Comparison of ENCODE assay signal across 10 cellular contexts in genomic region chr5:40615586-40616193, GRCh38.
DNase-seq lines count a peak whose midpoint lies in the region; ATAC-seq and TF ChIP-seq lines count a peak whose summit lies in the region.
"Had no signal": no experiment of that assay in that cellular context is flagged by ENCODE, and none has a peak within 500 bp of the region (broad histone marks: within the 10 kb centered on the region; RNA-seq: fewer than 3 reads in every experiment).

No MANE protein-coding gene starts in this region.

- DNase-seq in GM06990 (ENCODE audit: extremely low read depth, insufficient read length) = peak; percentile 3
- peak; percentile 94 to 100 for DNase-seq in NOMO-1 (lab: John Stamatoyannopoulos, UW; ENCODE audit: unreplicated experiment in 2 of 2)
- peak; percentile 42 for DNase-seq in choroid plexus epithelial cell (ENCODE audit: low read depth)
- no peak for DNase-seq in psoas muscle
- no peak for DNase-seq in DMS53 treated with DMSO at 0.1 percent for 48 hours (lab: John Stamatoyannopoulos, UW; ENCODE audit: unreplicated experiment)
- DNase-seq: NCI-H187, RPMI8226 had no signal

- WGBS in psoas muscle, 3 donors = 68 to 75% (median 71%) methylated on average over 4 of the region's 4 CpGs

- no peak for TF ChIP-seq CTCF in GM06990 (IDR thresholded peaks at IDR 0.05; ENCODE audit: insufficient read depth, low read length, poor library complexity, severe bottlenecking)
- TF ChIP-seq CTCF in choroid plexus epithelial cell (conservative IDR thresholded peaks at IDR 0.05; ENCODE audit: low read depth, low read length) = no peak
- no peak for TF ChIP-seq CTCF in psoas muscle (IDR thresholded peaks at IDR 0.05)

- intact Hi-C loops in psoas muscle (cut with DNase I) = no loop called here

- H3K9me3 ChIP-seq in psoas muscle = no peaks in the 10 kb centered on the region

- ATAC-seq in psoas muscle (no peak), HG02973 (IDR thresholded peaks at IDR 0.05; ENCODE audit: unreplicated experiment) (no peak), HG02642 (IDR thresholded peaks at IDR 0.05; ENCODE audit: poor library complexity, unreplicated experiment) (no peak)

- H3K4me1 ChIP-seq in psoas muscle = no peaks in the 10 kb centered on the region
- H3K4me1 ChIP-seq: parathyroid adenoma had no signal

- H3K27me3 ChIP-seq in GM06990 (replicated peaks; ENCODE audit: control insufficient read depth, insufficient read depth, low read length) = no peaks in the 10 kb centered on the region
- H3K27me3 ChIP-seq in psoas muscle (ENCODE audit: insufficient read depth in 3 of 3, low read length in 2 of 3) = no peaks in the 10 kb centered on the region

- H3K27ac ChIP-seq in psoas muscle = peak overlapping the region; percentile 27
- H3K27ac ChIP-seq: parathyroid adenoma had no signal

- H3K4me3 ChIP-seq in GM06990 (replicated peaks; ENCODE audit: low read depth, low read length) (no peak overlapping the region), choroid plexus epithelial cell (ENCODE audit: low read depth, low read length) (no peak overlapping the region), psoas muscle (no peak overlapping the region)

- H3K36me3 ChIP-seq in GM06990 (ENCODE audit: control insufficient read depth, insufficient read depth, low read length) (no peaks in the 10 kb centered on the region), psoas muscle (ENCODE audit: insufficient read depth in 1 of 2, low read depth in 1 of 2) (no peaks in the 10 kb centered on the region)

Comparison
In these comparisons a context has a peak if more than half of its experiments do, and no peak if none do; other contexts are left out.
1. DNase-seq: peak in GM06990 (single experiment), NOMO-1 (2 of 2) and choroid plexus epithelial cell (single experiment); none in psoas muscle (0 of 2) and DMS53 treated with DMSO at 0.1 percent for 48 hours (single experiment).